Comparison of ENCODE assay signal across 8 cellular contexts in genomic region chr12:105235747-105236476, GRCh38. TPM values are rescaled to one million over a fixed set of nuclear protein-coding genes. Genes with fewer than 3 reads are reported as not detected.
DNase-seq lines count a peak whose midpoint lies in the region; ATAC-seq and TF ChIP-seq lines count a peak whose summit lies in the region.

APPL2 (minus strand) TSS chr12:105236174; CDS start chr12:105236012, 162 bp downstream.

- H3K9me3 Mint-ChIP-seq in type B pancreatic cell, result no peaks in the 10 kb centered on the region

- H3K27ac ChIP-seq in adrenal gland (peak within 1 kb of the TSS; percentile 66 to 96 (median 86)), heart left ventricle (peak within 1 kb of the TSS; percentile 76 to 98 (median 96))

- peak; percentile 54 for TF ChIP-seq CTCF in GM12873 (IDR thresholded peaks at IDR 0.05; ENCODE audit: insufficient read depth, low read depth, low read length, missing control alignments)
- TF ChIP-seq CTCF in adrenal gland (IDR thresholded peaks at IDR 0.05), result peak in 4 of 6 experiments; percentile 7 to 61 (median 52)
- peak in 9 of 12 donors; percentile 21 to 56 (median 46) for TF ChIP-seq CTCF in heart left ventricle (IDR thresholded peaks at IDR 0.05)
- TF ChIP-seq CTCF in type B pancreatic cell (conservative IDR thresholded peaks at IDR 0.05), result peak; percentile 61

- peak within 1 kb of the TSS; percentile 40 to 97 (median 70) for H3K4me3 ChIP-seq in adrenal gland
- H3K4me3 ChIP-seq in heart left ventricle, result peak within 1 kb of the TSS; percentile 68 to 98 (median 88)

- ATAC-seq in HG02763 (IDR thresholded peaks at IDR 0.05; ENCODE audit: unreplicated experiment) (peak; percentile 80), heart left ventricle (peak; percentile 85 to 96 (median 96))

- peak within 1 kb of the TSS; percentile 92 for H3K4me3 Mint-ChIP-seq in type B pancreatic cell

- intact Hi-C loops in adrenal gland (cut with DNase I), result no loop called here
- intact Hi-C loops in heart left ventricle (cut with DNase I), result no loop called here
- intact Hi-C loops in posterior cingulate gyrus (cut with DNase I), result loop anchor here (1.0 to 10.0 kb wide), 2 partner anchors 129 to 1119 kb away; partner anchors contain the start of genes POLR3B and WASHC4

- H3K27me3 ChIP-seq in adrenal gland (no peaks in the 10 kb centered on the region), heart left ventricle (no peaks in the 10 kb centered on the region)

- peaks cover 22 to 51% of the 10 kb centered on the region in 2 donors for H3K4me1 ChIP-seq in adrenal gland (replicated peaks in 1 of 2)
- H3K4me1 ChIP-seq in heart left ventricle, result peaks cover 9 to 58% (median 38%) of the 10 kb centered on the region in 12 donors

- TF ChIP-seq POLR2A in adrenal gland (IDR thresholded peaks at IDR 0.05) (peak; percentile 62 to 90), heart left ventricle (IDR thresholded peaks at IDR 0.05) (peak in 1 of 2 donors; percentile 88)

- H3K27me3 Mint-ChIP-seq in type B pancreatic cell, result peaks cover 3% of the 10 kb centered on the region

- no peaks in the 10 kb centered on the region for H3K36me3 Mint-ChIP-seq in type B pancreatic cell

- H3K9me3 ChIP-seq in adrenal gland (replicated peaks in 1 of 3) (no peaks in the 10 kb centered on the region), heart left ventricle (no peaks in the 10 kb centered on the region)

- peaks cover 39% of the 10 kb centered on the region for H3K4me1 Mint-ChIP-seq in type B pancreatic cell (ENCODE audit: unreplicated experiment)

- H3K36me3 ChIP-seq in adrenal gland (replicated peaks in 1 of 2) (peaks cover 0 to 9% of the 10 kb centered on the region in 2 donors), heart left ventricle (peaks cover 0 to 22% (median 0%) of the 10 kb centered on the region in 9 donors)

- DNase-seq in NCI-H1436 treated with DMSO at 0.1 percent for 48 hours (lab: John Stamatoyannopoulos, UW), result peak; percentile 56
- peak; percentile 62 to 84 (median 66) for DNase-seq in T-helper 1 cell
- peak; percentile 89 to 94 (median 93) for DNase-seq in adrenal gland
- DNase-seq in heart left ventricle, result peak; percentile 93 to 97 (median 94)
- DNase-seq in posterior cingulate gyrus, result peak; percentile 87 to 98 (median 90)
- DNase-seq in type B pancreatic cell (ENCODE audit: extremely low spot score, unreplicated experiment), result peak; percentile 89

- H3K27ac Mint-ChIP-seq in type B pancreatic cell, result peak within 1 kb of the TSS; percentile 90

- 0% methylated on average over 7 to 77 of the region's 77 CpGs for WGBS in adrenal gland, 4 donors
- 0 to 1% (median 0%) methylated on average over 22 to 77 of the region's 77 CpGs for WGBS in heart left ventricle, 4 donors

RNA-seq across cellular contexts. Expression of gene APPL2, which starts in this region (rescaled TPM):
- total RNA-seq in adrenal gland (100 to 1,000 TPM in 2 of 8 donors, 10 to 100 TPM in 6; 46.4 to 122 (median 60.4) TPM), heart left ventricle (10 to 100 TPM; 14.1 to 36.7 (median 17.1) TPM), type B pancreatic cell (ENCODE audit: low replicate concordance) (38.3 and 46.1 TPM in 2 replicates)
- polyA plus RNA-seq in adrenal gland (10 to 100 TPM; 15.9 to 48.3 (median 17.2) TPM), heart left ventricle (10 to 100 TPM in 1 of 2 donors, 1 to 10 TPM in 1; 7.7 to 12.5 TPM)

Comparison
In these comparisons a context has a peak if more than half of its experiments do, and no peak if none do; other contexts are left out.
1. Peak in every context shown above with its lines: DNase-seq, ATAC-seq, H3K4me3 ChIP-seq and H3K27ac ChIP-seq.